8 cellular contexts compared by ENCODE assay signal in the genomic region with DNA sequence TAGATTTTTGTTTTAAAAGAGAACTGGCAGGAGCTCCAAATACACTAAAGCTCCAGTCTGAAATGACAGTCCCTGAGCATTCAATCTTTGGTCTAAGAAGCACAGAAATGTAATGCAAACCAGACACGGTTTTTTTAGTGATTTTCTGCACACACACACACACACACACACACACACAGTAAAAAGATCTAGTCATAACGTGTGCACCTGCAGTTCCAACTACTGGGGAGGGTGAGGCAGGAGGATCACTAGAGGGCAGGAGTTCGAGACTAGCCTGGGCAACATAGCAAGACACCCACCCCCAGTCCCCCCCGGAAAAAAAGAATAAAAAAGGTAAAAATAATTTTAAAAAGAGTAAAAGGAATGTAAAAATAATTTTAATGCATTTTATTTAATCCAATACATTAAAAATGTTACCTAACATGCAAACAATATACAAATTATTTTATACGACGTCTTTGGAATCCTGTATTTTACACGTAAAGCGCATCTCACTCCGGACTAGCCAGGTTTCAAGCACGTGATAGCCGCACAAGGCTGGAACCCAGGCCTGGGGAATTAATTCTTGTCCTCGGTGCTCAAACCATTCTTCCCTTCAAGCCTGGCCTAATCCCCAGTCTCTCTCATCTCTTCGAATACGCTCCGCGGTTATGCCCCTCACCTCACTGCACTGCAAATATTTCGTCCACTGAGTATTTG. TPM values are rescaled to one million over a fixed set of nuclear protein-coding genes. Genes with fewer than 3 reads are reported as not detected.
DNase-seq lines count a peak whose midpoint lies in the region; ATAC-seq, FAIRE-seq and TF ChIP-seq lines count a peak whose summit lies in the region.

No MANE protein-coding gene starts in this region.

- H3K27me3 ChIP-seq in AG04450 (ENCODE audit: control insufficient read depth, insufficient read depth, low read length): no peaks in the 10 kb centered on the region
- no peaks in the 10 kb centered on the region for H3K27me3 ChIP-seq in HL-60 (ENCODE audit: insufficient read depth, poor library complexity, severe bottlenecking)
- H3K27me3 ChIP-seq in K562 (ENCODE audit: control insufficient read depth in 2 of 2, insufficient read depth in 2 of 2, low read length in 2 of 2): no peaks in the 10 kb centered on the region

- TSS peak; percentile 95 for BruUV-seq in K562 (replicated peaks; lab: Mats Ljungman, UMichigan)

- DNase-seq in AG04450 (ENCODE audit: low read depth, low spot score): no peak
- peak in 1 of 2 experiments; percentile 10 for DNase-seq in HL-60 (ENCODE audit: low read depth in 1 of 2, low spot score in 1 of 2)
- peak in 1 of 4 experiments; percentile 24 for DNase-seq in K562 (ENCODE audit: extremely low read depth in 1 of 4, low spot score in 3 of 4)
- no peak for DNase-seq in dermis blood vessel endothelial cell
- DNase-seq in T-helper 9 cell: no peak
- no peak for DNase-seq in GM12892 (ENCODE audit: insufficient read length)

- H3K4me2 ChIP-seq in K562 (ENCODE audit: insufficient read depth, low read length): peak overlapping the region; percentile 94

- H3K9me3 ChIP-seq in AG04450 (ENCODE audit: control insufficient read depth, insufficient read depth, low read length) (peaks cover 3% of the 10 kb centered on the region; the same call in 1 of the 2 replicates), K562 (replicated peaks; ENCODE audit: control insufficient read depth, insufficient read depth, low read depth, low read length) (no peaks in the 10 kb centered on the region; the same call in 1 of the 2 replicates), mesodermal cell (ENCODE audit: control insufficient read depth, low read length) (peaks cover 5% of the 10 kb centered on the region)

- POLR2A ChIA-PET in AG04450 (lab: Yijun Ruan, JAX) (interaction anchor here (0.7 to 1.5 kb wide), 6 partner anchors 7 to 55 kb away, joined by 4 to 10 read pairs (median 8); no protein-coding TSS in a partner anchor), K562 (lab: Yijun Ruan, JAX) (interaction anchor here (0.6 to 2.9 kb wide), 19 partner anchors 9 to 403 kb away, joined by 3 to 27 read pairs (median 3); no protein-coding TSS in a partner anchor)

- FAIRE-seq in K562 (lab: Jason Lieb, UNC) (no peak), GM12892 (lab: Jason Lieb, UNC) (no peak)

- peak overlapping the region; percentile 89 for H2AFZ ChIP-seq in K562 (ENCODE audit: low read depth, low read length)

- no peaks in the 10 kb centered on the region; the same call in 1 of the 2 replicates for H4K20me1 ChIP-seq in K562 (replicated peaks; ENCODE audit: control insufficient read depth, insufficient read depth, low read length)

- no peaks in the 10 kb centered on the region for H3K9me1 ChIP-seq in K562 (ENCODE audit: control insufficient read depth, insufficient read depth, low read length)

- CTCF ChIA-PET in AG04450 (lab: Charles Lee) (interaction anchor here (0.6 to 0.8 kb wide), 2 partner anchors 37 kb away, joined by 3 to 4 read pairs; no protein-coding TSS in a partner anchor), K562 (lab: Yijun Ruan, JAX; ENCODE audit: low intra/inter-chr PET ratio) (no interaction called here)

- H3K9ac ChIP-seq in K562 (ENCODE audit: insufficient read depth in 1 of 2, low read depth in 2 of 2, low read length in 2 of 2): peak overlapping the region; percentile 96 to 98

- TF ChIP-seq POLR2A in K562 (conservative IDR thresholded peaks at IDR 0.05): no peak
- no peak for TF ChIP-seq POLR2A in GM12892 (IDR thresholded peaks at IDR 0.05; ENCODE audit: low read depth, low read length)

- TF ChIP-seq RAD21 in K562 (CRISPR knock-in tag; conservative IDR thresholded peaks at IDR 0.05 in 1 of 2, IDR thresholded peaks at IDR 0.05 in 1 of 2): no peak

- H3K79me2 ChIP-seq in K562 (ENCODE audit: control insufficient read depth, insufficient read depth, low read length): peaks cover 43% of the 10 kb centered on the region

- peaks cover 5 to 10% of the 10 kb centered on the region in 2 experiments; a peak in 4 of 5 replicates for H3K4me1 ChIP-seq in K562 (replicated peaks in 1 of 2; ENCODE audit: control insufficient read depth in 2 of 2, insufficient read depth in 2 of 2, low read length in 2 of 2)
- H3K4me1 ChIP-seq in mesodermal cell (ENCODE audit: control insufficient read depth, insufficient read depth, low read length, poor library complexity, severe bottlenecking): peaks cover 6% of the 10 kb centered on the region

- H3K27ac ChIP-seq in AG04450 (ENCODE audit: low read depth, low read length): peak overlapping the region; percentile 81
- peak overlapping the region; percentile 88 for H3K27ac ChIP-seq in HL-60 (replicated peaks)
- peak overlapping the region; percentile 92 for H3K27ac ChIP-seq in K562 (ENCODE audit: extremely low read depth, low read depth, low read length)
- peak overlapping the region; percentile 94 for H3K27ac ChIP-seq in mesodermal cell (ENCODE audit: low read depth, low read length, severe bottlenecking)

- WGBS in K562 (ENCODE audit: insufficient coverage, low coverage, missing lambda C conversion rate): 0% methylated on average over 15 of the region's 17 CpGs
- WGBS in mesodermal cell (ENCODE audit: insufficient coverage in 2 of 2), 2 experiments: 0 to 3% methylated on average over 13 of the region's 17 CpGs

- intact Hi-C loops in K562 (cut with micrococcal nuclease): no loop called here

- no peak; the same call in 1 of the 3 replicates for ATAC-seq in K562
- no peak for ATAC-seq in HG02970 (IDR thresholded peaks at IDR 0.05; ENCODE audit: low FRiP score, unreplicated experiment)

- TF ChIP-seq CTCF in AG04450 (IDR thresholded peaks at IDR 0.05; ENCODE audit: low read depth, low read length) (no peak), HL-60 (IDR thresholded peaks at IDR 0.05; ENCODE audit: insufficient read depth, low read length) (no peak), K562 (IDR thresholded peaks at IDR 0.05 in 2 of 3, conservative IDR thresholded peaks at IDR 0.05 in 1 of 3; ENCODE audit: insufficient read depth in 2 of 3, low read depth in 1 of 3, low read length in 3 of 3) (no peak)

- in situ Hi-C loops in K562 (cut with MboI): no loop called here

- peak overlapping the region; percentile 100 for H3K4me3 ChIP-seq in AG04450 (ENCODE audit: low read depth, low read length)
- peak overlapping the region; percentile 92 for H3K4me3 ChIP-seq in HL-60 (replicated peaks; ENCODE audit: insufficient read depth, low read length)
- peak overlapping the region; percentile 90 for H3K4me3 ChIP-seq in K562
- H3K4me3 ChIP-seq in mesodermal cell (ENCODE audit: extremely low read depth, insufficient read depth, low read length, poor library complexity, severe bottlenecking): peak overlapping the region; percentile 99

- H3K36me3 ChIP-seq in K562 (ENCODE audit: control insufficient read depth, insufficient read depth, low read length) (peaks cover 19% of the 10 kb centered on the region; the same call in 2 of the 3 replicates), mesodermal cell (ENCODE audit: control insufficient read depth, insufficient read depth, low read length) (peaks cover 8% of the 10 kb centered on the region)

- TF ChIP-seq EP300 in K562 (IDR thresholded peaks at IDR 0.05; ENCODE audit: low read length): no peak

RNA-seq across cellular contexts. Expression of a gene that starts 0.8 kb away (rescaled TPM):
- polyA plus RNA-seq in AG04450 (2011; rRNA removed): 19.8 and 21.6 TPM in 2 replicates
- polyA minus RNA-seq in AG04450 (2011; rRNA and poly(A)+ RNA removed): 17.1 and 19.6 TPM in 2 replicates
- total RNA-seq in K562 (2011; cell fraction: chromatin; rRNA removed; ENCODE audit: low replicate concordance): 31.5 and 43.3 TPM in 2 replicates
- 21.1 and 22.2 TPM in 2 replicates for total RNA-seq in K562 (2011; cell fraction: nucleolus; rRNA removed)
- total RNA-seq in K562 (2011; cell fraction: nucleoplasm; rRNA removed): 21.2 and 22.4 TPM in 2 replicates
- 5.2 and 8.2 TPM in 2 replicates for total RNA-seq in K562 (2014; rRNA removed)
- 1.9 and 2.4 TPM in 2 replicates for total RNA-seq in K562 (2014; rRNA removed; fragmentation: Illumina TruSeq; extraction: Trizol)
- 3.1 and 3.3 TPM in 2 replicates for total RNA-seq in K562 (2015; rRNA removed; fragmentation: Illumina TruSeq; extraction: Trizol)
- 11.5 and 12.6 TPM in 2 replicates for total RNA-seq in K562 (2021)
- polyA plus RNA-seq in K562 (2011; rRNA removed): 7.5 and 10.0 TPM in 2 replicates
- 7.8 and 8.5 TPM in 2 replicates for polyA plus RNA-seq in K562 (2011; cell fraction: cytosol; rRNA removed)
- polyA plus RNA-seq in K562 (2011; cell fraction: nucleus; rRNA removed): 9.0 and 10.7 TPM in 2 replicates
- polyA plus RNA-seq in K562 (2012): 8.6 and 10.2 TPM in 2 replicates
- polyA plus RNA-seq in K562 (2014; fragmentation: Illumina TruSeq; extraction: Trizol): 5.6 and 5.8 TPM in 2 replicates
- under 1 TPM; 0.20 to 0.34 TPM for polyA plus RNA-seq in K562 (2014; fragmentation: Nextera tagmentation; extraction: Ambion mirVana)
- 7.1 and 7.9 TPM in 2 replicates for polyA plus RNA-seq in K562 (2014; rRNA removed)
- polyA minus RNA-seq in K562 (2011; rRNA and poly(A)+ RNA removed): 8.5 and 9.0 TPM in 2 replicates
- polyA minus RNA-seq in K562 (2011; cell fraction: cytosol; rRNA and poly(A)+ RNA removed): 5.6 and 15.4 TPM in 2 replicates
- 7.1 and 12.8 TPM in 2 replicates for polyA minus RNA-seq in K562 (2011; cell fraction: nucleus; rRNA and poly(A)+ RNA removed)
- polyA plus RNA-seq in mesodermal cell (2013, experiment 1 of 2): 15.3 TPM
- 15.9 TPM for polyA plus RNA-seq in mesodermal cell (2013, experiment 2 of 2)
- total RNA-seq in dermis blood vessel endothelial cell: 19.4 and 23.8 TPM in 2 replicates
- polyA plus RNA-seq in GM12892 (2012; ENCODE audit: missing spikeins): 29.0 TPM

RNA-seq across cellular contexts. Expression of a gene that starts 23.6 kb away (rescaled TPM):
- polyA plus RNA-seq in AG04450 (2011; rRNA removed) (29.0 and 32.9 TPM in 2 replicates), K562 (2011; rRNA removed) (11.8 and 12.7 TPM in 2 replicates), K562 (2014; fragmentation: Illumina TruSeq; extraction: Trizol) (8.0 and 8.7 TPM in 2 replicates), K562 (2014; fragmentation: Nextera tagmentation; extraction: Ambion mirVana) (1 to 10 TPM; 1.1 to 1.3 TPM), K562 (2014; rRNA removed) (8.3 and 8.6 TPM in 2 replicates)
- 45.7 and 51.1 TPM in 2 replicates for polyA minus RNA-seq in AG04450 (2011; rRNA and poly(A)+ RNA removed)
- 19.9 and 29.6 TPM in 2 replicates for total RNA-seq in K562 (2011; cell fraction: chromatin; rRNA removed; ENCODE audit: low replicate concordance)
- total RNA-seq in K562 (2011; cell fraction: nucleolus; rRNA removed): 16.8 and 18.6 TPM in 2 replicates
- total RNA-seq in K562 (2011; cell fraction: nucleoplasm; rRNA removed): 22.0 and 23.9 TPM in 2 replicates
- total RNA-seq in K562 (2014; rRNA removed) (10.7 and 12.2 TPM in 2 replicates), K562 (2014; rRNA removed; fragmentation: Illumina TruSeq; extraction: Trizol) (7.3 and 8.0 TPM in 2 replicates), K562 (2015; rRNA removed; fragmentation: Illumina TruSeq; extraction: Trizol) (14.5 and 14.9 TPM in 2 replicates), K562 (2021) (9.9 and 12.5 TPM in 2 replicates), dermis blood vessel endothelial cell (87.8 and 106 TPM in 2 replicates)
- 10.9 and 13.7 TPM in 2 replicates for polyA plus RNA-seq in K562 (2011; cell fraction: cytosol; rRNA removed)
- 9.6 and 10.3 TPM in 2 replicates for polyA plus RNA-seq in K562 (2011; cell fraction: nucleus; rRNA removed)
- 10.9 and 13.1 TPM in 2 replicates for polyA plus RNA-seq in K562 (2012)
- polyA minus RNA-seq in K562 (2011; rRNA and poly(A)+ RNA removed): 13.6 and 15.8 TPM in 2 replicates
- 9.7 and 12.5 TPM in 2 replicates for polyA minus RNA-seq in K562 (2011; cell fraction: cytosol; rRNA and poly(A)+ RNA removed)
- 6.2 and 12.6 TPM in 2 replicates for polyA minus RNA-seq in K562 (2011; cell fraction: nucleus; rRNA and poly(A)+ RNA removed)
- 69.1 TPM for polyA plus RNA-seq in mesodermal cell (2013, experiment 1 of 2)
- polyA plus RNA-seq in mesodermal cell (2013, experiment 2 of 2): 61.2 TPM
- polyA plus RNA-seq in GM12892 (2012; ENCODE audit: missing spikeins): 17.3 TPM
